18 cellular contexts compared by ENCODE assay signal in genomic region chr1:59682405-59683080, GRCh38.
DNase-seq lines count a peak whose midpoint lies in the region; ATAC-seq and TF ChIP-seq lines count a peak whose summit lies in the region.
"Had no signal": no experiment of that assay in that cellular context is flagged by ENCODE, and none has a peak within 500 bp of the region (broad histone marks: within the 10 kb centered on the region; RNA-seq: fewer than 3 reads in every experiment).

No MANE protein-coding gene starts in this region.

- H2AFZ ChIP-seq in fibroblast of lung (ENCODE audit: low read length) = no peak overlapping the region
- H2AFZ ChIP-seq in neuronal stem cell (ENCODE audit: low read length) = peak overlapping the region; percentile 1

- no peak overlapping the region for H2BK120ac ChIP-seq in neuronal stem cell (ENCODE audit: low read depth, low read length)

- H4K20me1 ChIP-seq in fibroblast of lung (ENCODE audit: control insufficient read depth, extremely low read depth, insufficient read depth, low read length) = no peaks in the 10 kb centered on the region

- H2BK5ac ChIP-seq in neuronal stem cell (ENCODE audit: low read length) = no peak overlapping the region

- H3K14ac ChIP-seq in neuronal stem cell (ENCODE audit: low read length) = no peak overlapping the region

- no peaks in the 10 kb centered on the region for H3K79me1 ChIP-seq in neuronal stem cell (ENCODE audit: low read depth, low read length)

- no peak overlapping the region for H2BK15ac ChIP-seq in neuronal stem cell (ENCODE audit: low read length)

- no peak overlapping the region for H4K8ac ChIP-seq in neuronal stem cell (ENCODE audit: low read depth, low read length)

- H3K27ac ChIP-seq in fibroblast of lung (ENCODE audit: insufficient read depth, low read length) (no peak overlapping the region), neuronal stem cell (replicated peaks; ENCODE audit: low read length) (no peak overlapping the region)
- H3K27ac ChIP-seq: heart right ventricle, left ventricle myocardium inferior had no signal

- H3K4ac ChIP-seq in neuronal stem cell (ENCODE audit: low read length) = no peak overlapping the region

- H3K4me2 ChIP-seq in fibroblast of lung (ENCODE audit: extremely low read depth, insufficient read depth, low read length) (no peak overlapping the region), neuronal stem cell (ENCODE audit: insufficient read depth, low read length, poor library complexity, severe bottlenecking) (no peak overlapping the region)

- H3K36me3 Mint-ChIP-seq in CD14-positive monocyte = peaks cover 0 to 4% of the 10 kb centered on the region in 2 donors
- no peaks in the 10 kb centered on the region for H3K36me3 Mint-ChIP-seq in activated CD4-positive, alpha-beta T cell treated with anti-CD3 and anti-CD28 coated beads, Interleukin-2, amount 10 ng/mL, durations not matched to agents 7 days and 5 days (ENCODE audit: low read depth)
- no peaks in the 10 kb centered on the region for H3K36me3 Mint-ChIP-seq in activated T-cell treated with anti-CD3 and anti-CD28 coated beads, Interleukin-2, amount 50 U/mL, for 4 hours (ENCODE audit: insufficient read depth)
- H3K36me3 Mint-ChIP-seq: natural killer cell treated with Interleukin-12 subunit alpha and Interleukin-12 subunit beta and Interleukin-15 and Interleukin-18, amount 100 ng/mL, for 72 hours had no signal

- no peak overlapping the region for H3K4me3 Mint-ChIP-seq in CD14-positive monocyte
- no peak overlapping the region for H3K4me3 Mint-ChIP-seq in activated CD4-positive, alpha-beta T cell treated with anti-CD3 and anti-CD28 coated beads, Interleukin-2, amount 10 ng/mL, durations not matched to agents 7 days and 5 days
- H3K4me3 Mint-ChIP-seq in activated T-cell treated with anti-CD3 and anti-CD28 coated beads, Interleukin-2, amount 50 U/mL, for 4 hours = no peak overlapping the region
- H3K4me3 Mint-ChIP-seq: central memory CD8-positive, alpha-beta T cell; natural killer cell treated with Interleukin-12 subunit alpha and Interleukin-12 subunit beta and Interleukin-15 and Interleukin-18, amount 100 ng/mL, for 72 hours had no signal

- no peak for ATAC-seq in GM18868 (IDR thresholded peaks at IDR 0.05; ENCODE audit: unreplicated experiment)
- no peak for ATAC-seq in activated T-cell treated with anti-CD3 and anti-CD28 coated beads, Interleukin-2, amount 50 U/mL, for 4 hours
- ATAC-seq: natural killer cell treated with Interleukin-12 subunit alpha and Interleukin-12 subunit beta and Interleukin-15 and Interleukin-18, amount 100 ng/mL, for 72 hours; PC-3; right cardiac atrium had no signal

- H3K27me3 ChIP-seq in fibroblast of lung (ENCODE audit: control insufficient read depth, insufficient read depth, low read length) = no peaks in the 10 kb centered on the region
- H3K27me3 ChIP-seq in neuronal stem cell (ENCODE audit: control insufficient read depth in 3 of 3, insufficient read depth in 3 of 3, low read depth in 1 of 3, low read length in 3 of 3) = no peaks in the 10 kb centered on the region
- H3K27me3 ChIP-seq: heart right ventricle had no signal

- no peak overlapping the region for H3K18ac ChIP-seq in neuronal stem cell (ENCODE audit: low read length)

- H3K79me2 ChIP-seq in fibroblast of lung (ENCODE audit: control insufficient read depth, insufficient read depth, low read length) = no peaks in the 10 kb centered on the region

- CTCF ChIA-PET in activated CD4-positive, alpha-beta T cell treated with anti-CD3 and anti-CD28 coated beads, Interleukin-2, amount 10 ng/mL, durations not matched to agents 7 days and 5 days (lab: Charles Lee) = interaction anchor here (0.8 kb wide), 1 partner anchor 589 kb away, joined by 3 read pairs; no protein-coding TSS in a partner anchor

- H3K27me3 Mint-ChIP-seq in CD14-positive monocyte (ENCODE audit: low read depth in 3 of 3) = no peaks in the 10 kb centered on the region
- no peaks in the 10 kb centered on the region for H3K27me3 Mint-ChIP-seq in activated CD4-positive, alpha-beta T cell treated with anti-CD3 and anti-CD28 coated beads, Interleukin-2, amount 10 ng/mL, durations not matched to agents 7 days and 5 days
- H3K27me3 Mint-ChIP-seq in activated T-cell treated with anti-CD3 and anti-CD28 coated beads, Interleukin-2, amount 50 U/mL, for 4 hours (ENCODE audit: low read depth) = no peaks in the 10 kb centered on the region
- H3K27me3 Mint-ChIP-seq: central memory CD8-positive, alpha-beta T cell; natural killer cell treated with Interleukin-12 subunit alpha and Interleukin-12 subunit beta and Interleukin-15 and Interleukin-18, amount 100 ng/mL, for 72 hours had no signal

- intact Hi-C loops in CD14-positive monocyte (cut with micrococcal nuclease) = no loop called here

- POLR2A ChIA-PET in activated CD4-positive, alpha-beta T cell treated with anti-CD3 and anti-CD28 coated beads, Interleukin-2, amount 10 ng/mL, durations not matched to agents 7 days and 5 days (lab: Charles Lee) = no interaction called here

- H3K4me1 ChIP-seq in fibroblast of lung (ENCODE audit: control insufficient read depth, extremely low read depth, insufficient read depth, low read length) = no peaks in the 10 kb centered on the region
- peaks cover 6 to 36% of the 10 kb centered on the region in 2 donors for H3K4me1 ChIP-seq in neuronal stem cell (ENCODE audit: control insufficient read depth in 2 of 2, insufficient read depth in 1 of 2, low read depth in 1 of 2, low read length in 2 of 2)

- peaks cover 34% of the 10 kb centered on the region for H3K4me1 Mint-ChIP-seq in CD14-positive monocyte
- H3K4me1 Mint-ChIP-seq in activated CD4-positive, alpha-beta T cell treated with anti-CD3 and anti-CD28 coated beads, Interleukin-2, amount 10 ng/mL, durations not matched to agents 7 days and 5 days = no peaks in the 10 kb centered on the region
- H3K4me1 Mint-ChIP-seq in activated T-cell treated with anti-CD3 and anti-CD28 coated beads, Interleukin-2, amount 50 U/mL, for 4 hours (ENCODE audit: low read depth) = no peaks in the 10 kb centered on the region
- H3K4me1 Mint-ChIP-seq: central memory CD8-positive, alpha-beta T cell had no signal

- H3K4me3 ChIP-seq in fibroblast of lung (replicated peaks in 1 of 4; ENCODE audit: control extremely low read depth in 1 of 4, insufficient read depth in 1 of 4, low read depth in 3 of 4, low read length in 4 of 4) (no peak overlapping the region), neuronal stem cell (ENCODE audit: low read length in 2 of 2) (no peak overlapping the region)
- H3K4me3 ChIP-seq: heart right ventricle, left ventricle myocardium inferior had no signal

- no peaks in the 10 kb centered on the region for H3K36me3 ChIP-seq in fibroblast of lung (ENCODE audit: control insufficient read depth, insufficient read depth, low read length)
- no peaks in the 10 kb centered on the region for H3K36me3 ChIP-seq in neuronal stem cell (replicated peaks in 1 of 2; ENCODE audit: control insufficient read depth in 2 of 2, insufficient read depth in 2 of 2, low read length in 2 of 2)
- H3K36me3 ChIP-seq: heart right ventricle, left ventricle myocardium inferior had no signal

- no peak overlapping the region for H2BK12ac ChIP-seq in neuronal stem cell (ENCODE audit: low read length)

- peak overlapping the region in 4 of 7 donors; percentile 40 to 88 (median 74) for H3K27ac Mint-ChIP-seq in CD14-positive monocyte
- H3K27ac Mint-ChIP-seq in activated CD4-positive, alpha-beta T cell treated with anti-CD3 and anti-CD28 coated beads, Interleukin-2, amount 10 ng/mL, durations not matched to agents 7 days and 5 days = no peak overlapping the region
- H3K27ac Mint-ChIP-seq: natural killer cell treated with Interleukin-12 subunit alpha and Interleukin-12 subunit beta and Interleukin-15 and Interleukin-18, amount 100 ng/mL, for 72 hours had no signal

- no peaks in the 10 kb centered on the region for H3K9me3 Mint-ChIP-seq in CD14-positive monocyte
- no peaks in the 10 kb centered on the region for H3K9me3 Mint-ChIP-seq in activated CD4-positive, alpha-beta T cell treated with anti-CD3 and anti-CD28 coated beads, Interleukin-2, amount 10 ng/mL, durations not matched to agents 7 days and 5 days
- no peaks in the 10 kb centered on the region for H3K9me3 Mint-ChIP-seq in activated T-cell treated with anti-CD3 and anti-CD28 coated beads, Interleukin-2, amount 50 U/mL, for 4 hours
- H3K9me3 Mint-ChIP-seq: central memory CD8-positive, alpha-beta T cell; natural killer cell treated with Interleukin-12 subunit alpha and Interleukin-12 subunit beta and Interleukin-15 and Interleukin-18, amount 100 ng/mL, for 72 hours had no signal

- H3K9ac ChIP-seq in fibroblast of lung (ENCODE audit: insufficient read depth, low read length) (no peak overlapping the region), neuronal stem cell (ENCODE audit: low read depth, low read length, poor library complexity) (no peak overlapping the region)

- H3K23ac ChIP-seq in neuronal stem cell (ENCODE audit: low read depth, low read length, poor library complexity) = no peak overlapping the region

- WGBS in neuronal stem cell (ENCODE audit: extremely low coverage in 2 of 2, insufficient read length in 2 of 2, insufficient replicate concordance in 1 of 2), 2 donors = no CpG with 5 or more reads among the region's 5 CpGs

- no peak overlapping the region for H4K91ac ChIP-seq in neuronal stem cell (ENCODE audit: low read depth, low read length, poor library complexity)

- peak; percentile 62 for DNase-seq in CD14-positive monocyte (ENCODE audit: low spot score)
- peak; percentile 29 for DNase-seq in SK-N-DZ (ENCODE audit: low spot score)
- DNase-seq in fibroblast of lung (ENCODE audit: low read depth in 2 of 2) = peak; percentile 58 to 64
- DNase-seq in neuronal stem cell (ENCODE audit: low spot score) = no peak
- no peak for DNase-seq in activated effector memory CD4-positive, alpha-beta T cell treated with anti-CD3 and anti-CD28 coated beads, Interleukin-2, amount 50 U/mL, for 16 hours
- no peak for DNase-seq in activated CD4-positive, alpha-beta T cell treated with anti-CD3 and anti-CD28 coated beads, Interleukin-2, amount 10 ng/mL, durations not matched to agents 7 days and 5 days
- no peak for DNase-seq in activated T-cell treated with anti-CD3 and anti-CD28 coated beads, Interleukin-2, amount 50 U/mL, for 4 hours
- DNase-seq: activated naive CD4-positive, alpha-beta T cell treated with anti-CD3 and anti-CD28 coated beads, Interleukin-2, amount 50 U/mL, for 16 hours; heart right ventricle; left ventricle myocardium inferior; NCI-H1417; NCI-H446; PC-3; right cardiac atrium; stimulated activated CD4-positive, alpha-beta T cell treated with anti-CD3 and anti-CD28 coated beads, Interleukin-4, amount 100 ng/mL, for 24 hours had no signal

- H2AK5ac ChIP-seq in neuronal stem cell (ENCODE audit: low read depth, low read length) = no peak overlapping the region

- H3K9me3 ChIP-seq in fibroblast of lung (ENCODE audit: control insufficient read depth, insufficient read depth, low read depth, low read length) = no peaks in the 10 kb centered on the region
- H3K9me3 ChIP-seq in neuronal stem cell (replicated peaks in 1 of 2; ENCODE audit: control insufficient read depth in 2 of 2, insufficient read depth in 1 of 2, low read depth in 1 of 2, low read length in 2 of 2) = no peaks in the 10 kb centered on the region
- H3K9me3 ChIP-seq: heart right ventricle, left ventricle myocardium inferior had no signal

- TF ChIP-seq CTCF in CD14-positive monocyte (IDR thresholded peaks at IDR 0.05) (no peak), fibroblast of lung (conservative IDR thresholded peaks at IDR 0.05 in 1 of 2, IDR thresholded peaks at IDR 0.05 in 1 of 2; ENCODE audit: low read depth in 1 of 2, low read length in 2 of 2) (no peak)

Comparison
In these comparisons a context has a peak if more than half of its experiments do, and no peak if none do; other contexts are left out.
1. DNase-seq: peak in CD14-positive monocyte (single experiment), SK-N-DZ (single experiment) and fibroblast of lung (2 of 2); none in neuronal stem cell (single experiment), activated effector memory CD4-positive, alpha-beta T cell treated with anti-CD3 and anti-CD28 coated beads, Interleukin-2, amount 50 U/mL, for 16 hours (single experiment), activated CD4-positive, alpha-beta T cell treated with anti-CD3 and anti-CD28 coated beads, Interleukin-2, amount 10 ng/mL, durations not matched to agents 7 days and 5 days (single experiment) and activated T-cell treated with anti-CD3 and anti-CD28 coated beads, Interleukin-2, amount 50 U/mL, for 4 hours (single experiment).